In genomic region chr16:53446090-53446489, GRCh38 we compare ENCODE assay signal across 23 cellular contexts. TPM values are rescaled to one million over a fixed set of nuclear protein-coding genes. Genes with fewer than 3 reads are reported as not detected.
DNase-seq lines count a peak whose midpoint lies in the region; ATAC-seq lines count a peak whose summit lies in the region.
"Had no signal": no experiment of that assay in that cellular context is flagged by ENCODE, and none has a peak within 500 bp of the region (broad histone marks: within the 10 kb centered on the region; RNA-seq: fewer than 3 reads in every experiment).

No MANE protein-coding gene starts in this region.

- peaks cover 31% of the 10 kb centered on the region for H3K4me1 Mint-ChIP-seq in activated CD8-positive, alpha-beta memory T cell treated with anti-CD3 and anti-CD28 coated beads, Interleukin-2, amount 10 ng/mL, durations not matched to agents 7 days and 5 days
- peaks cover 29 to 60% (median 42%) of the 10 kb centered on the region in 4 donors for H3K4me1 Mint-ChIP-seq in CD4-positive, alpha-beta memory T cell
- H3K4me1 Mint-ChIP-seq in T-helper 17 cell (peaks cover 26% of the 10 kb centered on the region), immature natural killer cell (peaks cover 63 to 75% of the 10 kb centered on the region in 2 donors)

- peak overlapping the region in 1 of 2 donors; percentile 36 for H3K4me3 ChIP-seq in CD4-positive, alpha-beta memory T cell (ENCODE audit: low read length in 2 of 2)
- H3K4me3 ChIP-seq: right atrium auricular region, SJCRH30, upper lobe of right lung had no signal

- peak overlapping the region; percentile 81 for H3K27ac Mint-ChIP-seq in activated CD8-positive, alpha-beta memory T cell treated with anti-CD3 and anti-CD28 coated beads, Interleukin-2, amount 10 ng/mL, durations not matched to agents 7 days and 5 days
- peak overlapping the region; percentile 51 to 92 (median 82) for H3K27ac Mint-ChIP-seq in CD4-positive, alpha-beta memory T cell
- H3K27ac Mint-ChIP-seq in T-helper 17 cell (peak overlapping the region; percentile 93), immature natural killer cell (peak overlapping the region; percentile 81 to 91 (median 88))

- POLR2A ChIA-PET in CD4-positive, alpha-beta memory T cell (lab: Charles Lee; ENCODE audit: partially characterized antibody), result interaction anchor here (0.6 to 18.6 kb wide), 8 partner anchors 8 to 55 kb away, joined by 3 to 276 read pairs (median 14); partner anchors contain the start of genes AKTIP and RBL2

- no peaks in the 10 kb centered on the region for H3K9me3 Mint-ChIP-seq in activated CD8-positive, alpha-beta memory T cell treated with anti-CD3 and anti-CD28 coated beads, Interleukin-2, amount 10 ng/mL, durations not matched to agents 7 days and 5 days (ENCODE audit: low read depth)
- H3K9me3 Mint-ChIP-seq in CD4-positive, alpha-beta memory T cell, result no peaks in the 10 kb centered on the region
- H3K9me3 Mint-ChIP-seq in immature natural killer cell, result no peaks in the 10 kb centered on the region
- H3K9me3 Mint-ChIP-seq: mesothelial cell of epicardium, naive B cell had no signal

- peak overlapping the region; percentile 62 for H3K4me3 Mint-ChIP-seq in activated CD8-positive, alpha-beta memory T cell treated with anti-CD3 and anti-CD28 coated beads, Interleukin-2, amount 10 ng/mL, durations not matched to agents 7 days and 5 days
- H3K4me3 Mint-ChIP-seq in CD4-positive, alpha-beta memory T cell, result peak overlapping the region; percentile 68 to 89 (median 82)
- H3K4me3 Mint-ChIP-seq in T-helper 17 cell (peak overlapping the region; percentile 94), immature natural killer cell (peak overlapping the region; percentile 68 to 84 (median 80))
- H3K4me3 Mint-ChIP-seq: mesothelial cell of epicardium, naive B cell had no signal

- no peaks in the 10 kb centered on the region for H3K27me3 Mint-ChIP-seq in activated CD8-positive, alpha-beta memory T cell treated with anti-CD3 and anti-CD28 coated beads, Interleukin-2, amount 10 ng/mL, durations not matched to agents 7 days and 5 days
- H3K27me3 Mint-ChIP-seq in CD4-positive, alpha-beta memory T cell, result no peaks in the 10 kb centered on the region
- H3K27me3 Mint-ChIP-seq in T-helper 17 cell (no peaks in the 10 kb centered on the region), immature natural killer cell (ENCODE audit: low read depth in 3 of 3) (peaks cover 0 to 4% (median 0%) of the 10 kb centered on the region in 3 donors)
- H3K27me3 Mint-ChIP-seq: naive B cell had no signal

- H3K36me3 ChIP-seq in CD4-positive, alpha-beta memory T cell (ENCODE audit: insufficient read depth, low read length), result peaks cover 32% of the 10 kb centered on the region

- no peak for DNase-seq in activated CD8-positive, alpha-beta memory T cell treated with anti-CD3 and anti-CD28 coated beads, Interleukin-2, amount 10 ng/mL, durations not matched to agents 7 days and 5 days
- no peak for DNase-seq in activated CD8-positive, alpha-beta memory T cell treated with anti-CD3 and anti-CD28 coated beads, Interleukin-2, amount 50 U/mL, for 4 hours
- no peak for DNase-seq in CD4-positive, alpha-beta memory T cell
- DNase-seq in T-helper 17 cell (no peak), immature natural killer cell (no peak), NCI-H1092 (lab: John Stamatoyannopoulos, UW) (no peak), DMS114 treated with DMSO at 0.1 percent for 48 hours (lab: John Stamatoyannopoulos, UW; ENCODE audit: unreplicated experiment) (no peak)
- DNase-seq: activated CD4-positive, alpha-beta T cell treated with anti-CD3 and anti-CD28 coated beads for 4 hours; activated gamma-delta T cell; amygdala; COR-L47; DND-41; kidney; naive B cell; NCI-H1417; NCI-H2081; NCI-H2227 treated with DMSO at 0.1 percent for 48 hours; NCI-H526 treated with DMSO at 0.1 percent for 48 hours; SJCRH30; upper lobe of right lung had no signal

- CTCF ChIA-PET in activated CD8-positive, alpha-beta memory T cell treated with anti-CD3 and anti-CD28 coated beads, Interleukin-2, amount 10 ng/mL, durations not matched to agents 7 days and 5 days (lab: Charles Lee), result interaction anchor here (2.9 to 5.9 kb wide), 2 partner anchors 10 to 12 kb away, joined by 12 to 30 read pairs; no protein-coding TSS in a partner anchor
- CTCF ChIA-PET in CD4-positive, alpha-beta memory T cell (lab: Charles Lee; ENCODE audit: partially characterized antibody), result interaction anchor here (1.3 to 5.4 kb wide), 7 partner anchors 8 to 64 kb away, joined by 3 to 40 read pairs (median 5); partner anchors contain the start of gene RBL2

- H3K36me3 Mint-ChIP-seq in activated CD8-positive, alpha-beta memory T cell treated with anti-CD3 and anti-CD28 coated beads, Interleukin-2, amount 10 ng/mL, durations not matched to agents 7 days and 5 days, result peaks cover 68% of the 10 kb centered on the region
- peaks cover 56 to 62% of the 10 kb centered on the region in 2 donors for H3K36me3 Mint-ChIP-seq in CD4-positive, alpha-beta memory T cell
- H3K36me3 Mint-ChIP-seq in T-helper 17 cell (ENCODE audit: low read depth) (peaks cover 8% of the 10 kb centered on the region), immature natural killer cell (peaks cover 24 to 47% (median 27%) of the 10 kb centered on the region in 3 donors)

- no peak overlapping the region for H3K27ac ChIP-seq in CD4-positive, alpha-beta memory T cell (ENCODE audit: low read depth, low read length)
- H3K27ac ChIP-seq: right atrium auricular region, SJCRH30, upper lobe of right lung had no signal

- no peaks in the 10 kb centered on the region for H3K9me3 ChIP-seq in CD4-positive, alpha-beta memory T cell (ENCODE audit: control insufficient read depth in 1 of 2, low read length in 2 of 2)
- no peaks in the 10 kb centered on the region for H3K9me3 ChIP-seq in T-helper 17 cell (ENCODE audit: control insufficient read depth, low read length, poor library complexity, severe bottlenecking)
- H3K9me3 ChIP-seq: right atrium auricular region, SJCRH30, upper lobe of right lung had no signal

- H3K4me1 ChIP-seq in CD4-positive, alpha-beta memory T cell (ENCODE audit: insufficient read depth, low read length), result peaks cover 44% of the 10 kb centered on the region
- H3K4me1 ChIP-seq: right atrium auricular region, SJCRH30, upper lobe of right lung had no signal

- no peaks in the 10 kb centered on the region for H3K27me3 ChIP-seq in CD4-positive, alpha-beta memory T cell (ENCODE audit: insufficient read depth, low read length)
- H3K27me3 ChIP-seq: right atrium auricular region, SJCRH30, upper lobe of right lung had no signal

- intact Hi-C loops in CD4-positive, alpha-beta memory T cell (cut with micrococcal nuclease), result no loop called here

- peak; percentile 34 for ATAC-seq in activated CD8-positive, alpha-beta memory T cell treated with anti-CD3 and anti-CD28 coated beads, Interleukin-2, amount 10 ng/mL, durations not matched to agents 7 days and 5 days
- no peak for ATAC-seq in T-helper 17 cell
- ATAC-seq in HG03520 (IDR thresholded peaks at IDR 0.05; ENCODE audit: unreplicated experiment), result no peak

RNA-seq across cellular contexts. Expression of gene RBL2, which starts 11.8 kb away (rescaled TPM):
- 100 to 1,000 TPM; 121 to 155 TPM for total RNA-seq in activated CD8-positive, alpha-beta memory T cell treated with anti-CD3 and anti-CD28 coated beads, Interleukin-2, amount 10 ng/mL, durations not matched to agents 7 days and 5 days
- total RNA-seq in CD4-positive, alpha-beta memory T cell, result 100 to 1,000 TPM; 359 to 364 TPM
- 100 to 1,000 TPM; 254 to 306 TPM for polyA plus RNA-seq in CD4-positive, alpha-beta memory T cell
- total RNA-seq in T-helper 17 cell, result 100 to 1,000 TPM; 168 to 195 TPM
- 100 to 1,000 TPM; 140 to 194 (median 186) TPM for polyA plus RNA-seq in immature natural killer cell

RNA-seq across cellular contexts. Expression of gene AKTIP, which starts 56.9 kb away (rescaled TPM):
- total RNA-seq in activated CD8-positive, alpha-beta memory T cell treated with anti-CD3 and anti-CD28 coated beads, Interleukin-2, amount 10 ng/mL, durations not matched to agents 7 days and 5 days, result 10 to 100 TPM; 39.7 to 45.8 TPM
- total RNA-seq in CD4-positive, alpha-beta memory T cell, result 100 to 1,000 TPM in 1 of 2 experiments, 10 to 100 TPM in 1; 97.4 to 103 TPM
- polyA plus RNA-seq in CD4-positive, alpha-beta memory T cell, result 10 to 100 TPM; 61.2 to 75.3 TPM
- total RNA-seq in T-helper 17 cell, result 10 to 100 TPM; 28.5 to 32.4 TPM
- 10 to 100 TPM; 23.3 to 32.0 (median 30.9) TPM for polyA plus RNA-seq in immature natural killer cell
